Comparison of ENCODE assay signal across 18 cellular contexts in the genomic region with DNA sequence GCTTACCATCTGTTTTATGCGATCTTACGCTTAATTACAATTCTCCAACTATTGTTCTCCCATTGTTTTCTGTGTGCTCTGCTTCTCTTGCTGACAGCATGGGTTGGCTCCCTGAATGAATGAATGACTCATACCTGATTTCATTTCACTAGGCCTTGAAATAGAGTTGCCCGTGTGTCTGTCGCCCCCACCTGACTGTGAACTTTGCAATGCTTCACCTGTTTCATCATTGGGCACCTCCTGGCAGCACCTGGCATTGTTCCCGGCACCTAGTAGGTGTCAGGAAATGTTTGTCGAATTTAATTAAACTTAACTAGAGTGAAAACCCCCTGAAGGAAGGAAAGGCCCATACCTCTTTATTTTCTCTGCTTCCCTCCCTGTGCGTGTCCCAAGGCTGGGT.
"Had no signal": no experiment of that assay in that cellular context is flagged by ENCODE, and none has a peak within 500 bp of the region (broad histone marks: within the 10 kb centered on the region; RNA-seq: fewer than 3 reads in every experiment).

No MANE protein-coding gene starts in this region.

- H3K4me3 ChIP-seq: dorsolateral prefrontal cortex, gastrocnemius medialis, lower lobe of right lung, sigmoid colon, spleen, suprapubic skin had no signal

- H3K27ac Mint-ChIP-seq: endodermal cell; stimulated activated naive CD8-positive, alpha-beta T cell treated with anti-CD3 and anti-CD28 coated beads, Interleukin-15, Interleukin-2, amounts not matched to agents 100 ng/mL and 50 ng/mL, for 24 hours had no signal

- DNase-seq: activated CD4-positive, alpha-beta T cell treated with anti-CD3 and anti-CD28 coated beads, Interleukin-2, amount 50 U/mL, for 4 hours; activated naive CD4-positive, alpha-beta T cell treated with Interleukin-2 at 50 U/mL for 16 hours; activated T-cell treated with anti-CD3 and anti-CD28 coated beads for 4 hours; endodermal cell; erythroblast; gastrocnemius medialis; left colon; lower lobe of right lung; midbrain; sigmoid colon; spleen; T-helper 9 cell; trophoblast cell had no signal

- H3K9me3 ChIP-seq: gastrocnemius medialis, lower lobe of right lung, sigmoid colon, spleen, suprapubic skin had no signal

- H3K36me3 ChIP-seq: gastrocnemius medialis, lower lobe of right lung, sigmoid colon, spleen, suprapubic skin had no signal

- H3K4me3 Mint-ChIP-seq: endodermal cell; neural crest cell; stimulated activated naive CD8-positive, alpha-beta T cell treated with anti-CD3 and anti-CD28 coated beads, Interleukin-15, Interleukin-2, amounts not matched to agents 100 ng/mL and 50 ng/mL, for 24 hours had no signal

- H3K4me1 ChIP-seq: gastrocnemius medialis, lower lobe of right lung, sigmoid colon, spleen, suprapubic skin had no signal

- H3K27ac ChIP-seq: dorsolateral prefrontal cortex, gastrocnemius medialis, lower lobe of right lung, sigmoid colon, spleen, suprapubic skin had no signal

- H3K4me1 Mint-ChIP-seq: neural crest cell had no signal

- H3K9me3 Mint-ChIP-seq: neural crest cell; stimulated activated naive CD8-positive, alpha-beta T cell treated with anti-CD3 and anti-CD28 coated beads, Interleukin-15, Interleukin-2, amounts not matched to agents 100 ng/mL and 50 ng/mL, for 24 hours had no signal

- ATAC-seq: activated CD4-positive, CD25-positive, alpha-beta regulatory T cell treated with anti-CD3 and anti-CD28 coated beads, Interleukin-2, amount 50 U/mL, for 24 hours; gastrocnemius medialis; left colon; lower lobe of right lung had no signal
